19 cellular contexts compared by ENCODE assay signal in the genomic region with DNA sequence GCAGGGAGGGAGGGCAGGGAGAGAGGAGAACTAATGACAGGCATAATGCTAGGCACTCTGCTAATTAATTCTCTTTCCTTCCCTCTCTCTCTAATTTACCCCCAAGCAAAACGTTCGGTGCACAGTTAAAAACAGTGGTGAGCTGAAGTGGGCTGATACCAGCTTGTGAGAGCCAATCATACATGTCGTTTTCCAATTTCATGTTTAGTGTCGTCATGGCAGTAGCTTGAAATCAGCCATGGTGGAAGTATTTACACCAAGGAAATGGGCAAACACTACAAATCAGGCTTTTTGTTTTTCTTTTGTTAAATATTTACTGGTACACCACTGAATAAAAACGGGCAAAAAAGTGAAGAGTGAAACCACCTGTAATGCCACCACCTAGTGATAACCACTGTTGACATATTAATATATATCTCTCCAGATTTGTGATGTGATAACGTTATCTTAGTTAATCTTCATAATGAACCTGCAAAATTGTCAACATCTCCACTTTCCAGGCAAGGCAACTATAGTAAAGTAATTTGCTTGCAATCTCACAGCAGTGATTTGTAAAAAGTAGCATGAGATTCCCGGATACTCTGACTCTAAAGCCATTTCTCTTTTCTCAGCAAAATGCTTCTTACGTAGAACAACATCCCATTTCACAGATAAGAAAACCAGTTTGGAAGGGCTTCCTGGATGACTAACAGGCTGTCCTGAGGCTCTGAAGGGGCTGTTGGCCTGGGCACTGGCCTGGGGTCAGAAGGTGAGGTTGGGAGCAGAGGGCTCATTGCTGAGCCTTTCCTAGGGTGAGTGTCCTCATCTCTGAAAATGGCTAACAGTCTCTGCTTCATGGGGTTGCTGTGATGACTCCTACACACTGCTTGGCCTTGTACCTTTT.
DNase-seq lines count a peak whose midpoint lies in the region; ATAC-seq and TF ChIP-seq lines count a peak whose summit lies in the region.
"Had no signal": no experiment of that assay in that cellular context is flagged by ENCODE, and none has a peak within 500 bp of the region (broad histone marks: within the 10 kb centered on the region; RNA-seq: fewer than 3 reads in every experiment).

No MANE protein-coding gene starts in this region.

- no peak overlapping the region for H2AFZ ChIP-seq in IMR-90 (replicated peaks; ENCODE audit: low read length, poor library complexity)

- H2BK120ac ChIP-seq in IMR-90 (ENCODE audit: low read depth, low read length) (no peak overlapping the region), mesendoderm (ENCODE audit: low read depth, low read length) (no peak overlapping the region)

- peaks cover 21% of the 10 kb centered on the region for H3K9me1 ChIP-seq in IMR-90 (ENCODE audit: insufficient read depth, low read length)

- no peak overlapping the region for H2AK9ac ChIP-seq in IMR-90 (replicated peaks; ENCODE audit: low read depth, low read length, poor library complexity)

- no peaks in the 10 kb centered on the region for H3K79me2 ChIP-seq in mesendoderm (ENCODE audit: control insufficient read depth, insufficient read depth, low read length)

- H3K4me3 Mint-ChIP-seq in CD8-positive, alpha-beta memory T cell, result peak overlapping the region in 3 of 7 donors; percentile 35 to 63 (median 58)
- H3K4me3 Mint-ChIP-seq in effector memory CD8-positive, alpha-beta T cell, result peak overlapping the region; percentile 34 to 54

- H2BK15ac ChIP-seq in IMR-90 (ENCODE audit: low read depth, low read length) (no peak overlapping the region), mesendoderm (replicated peaks; ENCODE audit: low read depth) (no peak overlapping the region)

- H3K4me1 ChIP-seq in CD8-positive, alpha-beta memory T cell (ENCODE audit: insufficient read depth, low read length), result peaks cover 5% of the 10 kb centered on the region
- H3K4me1 ChIP-seq in IMR-90 (ENCODE audit: control insufficient read depth, insufficient read depth, low read length) (peaks cover 18% of the 10 kb centered on the region), mesendoderm (ENCODE audit: control insufficient read depth, low read depth, low read length) (peaks cover 6% of the 10 kb centered on the region)
- H3K4me1 ChIP-seq: HAP-1 had no signal

- H3K4ac ChIP-seq in IMR-90 (ENCODE audit: low read depth, low read length) (0 out of 2 replicates have a peak overlapping the region, but pooled peaks have one; percentile 24), mesendoderm (ENCODE audit: low read depth, low read length) (no peak overlapping the region)

- H3K79me1 ChIP-seq in IMR-90 (ENCODE audit: low read depth in 1 of 2, low read length in 2 of 2) (peaks cover 0 to 38% of the 10 kb centered on the region in 2 experiments; a peak in 3 of 4 replicates), mesendoderm (ENCODE audit: low read length) (peaks cover 2% of the 10 kb centered on the region)

- H2AK5ac ChIP-seq in IMR-90 (ENCODE audit: low read depth, low read length), result no peak overlapping the region
- no peak overlapping the region for H2AK5ac ChIP-seq in mesendoderm (ENCODE audit: low read length)

- H3K23ac ChIP-seq in IMR-90 (ENCODE audit: low read depth, low read length) (no peak overlapping the region), mesendoderm (ENCODE audit: low read length) (no peak overlapping the region)

- TF ChIP-seq CTCF in IMR-90 (conservative IDR thresholded peaks at IDR 0.05; ENCODE audit: low read depth, low read length) (no peak), omental fat pad (IDR thresholded peaks at IDR 0.05) (no peak)

- dilution Hi-C loops in IMR-90 (cut with HindIII; ENCODE audit: low sequenced_read_pairs, unreplicated experiment), result no loop called here

- no peaks in the 10 kb centered on the region for H3K9me3 Mint-ChIP-seq in CD8-positive, alpha-beta memory T cell
- no peaks in the 10 kb centered on the region for H3K9me3 Mint-ChIP-seq in effector memory CD8-positive, alpha-beta T cell

- no peaks in the 10 kb centered on the region for H3K27me3 Mint-ChIP-seq in CD8-positive, alpha-beta memory T cell
- no peaks in the 10 kb centered on the region for H3K27me3 Mint-ChIP-seq in effector memory CD8-positive, alpha-beta T cell

- peaks cover 3 to 13% (median 6%) of the 10 kb centered on the region in 3 donors for H3K36me3 Mint-ChIP-seq in CD8-positive, alpha-beta memory T cell
- peaks cover 2% of the 10 kb centered on the region for H3K36me3 Mint-ChIP-seq in effector memory CD8-positive, alpha-beta T cell (ENCODE audit: insufficient read depth)

- no peak overlapping the region for H3K56ac ChIP-seq in IMR-90 (ENCODE audit: extremely low read depth, insufficient read depth, low read length)
- peak overlapping the region; percentile 54 for H3K56ac ChIP-seq in mesendoderm (ENCODE audit: low read length)

- H4K20me1 ChIP-seq in IMR-90 (ENCODE audit: insufficient read depth, low read length), result peaks cover 4% of the 10 kb centered on the region; the same call in 1 of the 2 replicates

- no peaks in the 10 kb centered on the region for H3K36me3 ChIP-seq in CD8-positive, alpha-beta memory T cell (ENCODE audit: insufficient read depth, low read length)
- H3K36me3 ChIP-seq in IMR-90 (ENCODE audit: control insufficient read depth, insufficient read depth, low read length) (peaks cover 8% of the 10 kb centered on the region; the same call in 1 of the 2 replicates), mesendoderm (ENCODE audit: control insufficient read depth, insufficient read depth, low read length) (no peaks in the 10 kb centered on the region)
- H3K36me3 ChIP-seq: HAP-1, Peyer's patch had no signal

- H3K4me2 ChIP-seq in IMR-90 (ENCODE audit: low read depth, low read length) (no peak overlapping the region), mesendoderm (ENCODE audit: low read length) (no peak overlapping the region)

- no peak for TF ChIP-seq POLR2A in IMR-90 (IDR thresholded peaks at IDR 0.05; ENCODE audit: low read depth, low read length)

- no peak overlapping the region for H4K91ac ChIP-seq in IMR-90 (ENCODE audit: insufficient read depth, low read depth, low read length)

- no peak overlapping the region; the same call in none of the 2 replicates for H2BK20ac ChIP-seq in IMR-90 (ENCODE audit: low read depth, low read length)

- TF ChIP-seq RAD21 in IMR-90 (IDR thresholded peaks at IDR 0.05; ENCODE audit: low read length), result no peak

- no peak overlapping the region for H3K27ac ChIP-seq in CD8-positive, alpha-beta memory T cell (ENCODE audit: low read depth, low read length)
- H3K27ac ChIP-seq in IMR-90 (ENCODE audit: insufficient read depth, low read length) (no peak overlapping the region), mesendoderm (ENCODE audit: low read depth, low read length) (no peak overlapping the region)
- H3K27ac ChIP-seq: C4-2B, Peyer's patch had no signal

- H4K5ac ChIP-seq in IMR-90 (ENCODE audit: low read depth, low read length) (no peak overlapping the region), mesendoderm (ENCODE audit: low read length) (no peak overlapping the region)

- in situ Hi-C loops in IMR-90 (cut with MboI; ENCODE audit: low sequenced_read_pairs), result no loop called here

- CTCF ChIA-PET in CD8-positive, alpha-beta memory T cell (lab: Charles Lee), result no interaction called here
- CTCF ChIA-PET in IMR-90 (lab: Yijun Ruan, JAX), result no interaction called here

- peaks cover 12 to 37% (median 34%) of the 10 kb centered on the region in 3 donors for H3K4me1 Mint-ChIP-seq in CD8-positive, alpha-beta memory T cell
- H3K4me1 Mint-ChIP-seq in effector memory CD8-positive, alpha-beta T cell (ENCODE audit: low read depth in 2 of 2), result peaks cover 16 to 24% of the 10 kb centered on the region in 2 donors

- intact Hi-C loops in IMR-90 (cut with micrococcal nuclease) (no loop called here), left colon (cut with DNase I, micrococcal nuclease) (no loop called here)

- POLR2A ChIA-PET in CD8-positive, alpha-beta memory T cell (lab: Charles Lee), result no interaction called here
- POLR2A ChIA-PET in IMR-90 (lab: Charles Lee; ENCODE audit: unreplicated experiment), result no interaction called here

- DNase-seq in CD8-positive, alpha-beta memory T cell, result peak in 1 of 5 donors; percentile 3
- DNase-seq in IMR-90 (no peak), mesendoderm (no peak), left colon (no peak), omental fat pad (ENCODE audit: low spot score) (no peak), T1000 (lab: John Stamatoyannopoulos, UW) (no peak), SKM-1 treated with dmso at 0.1 percent for 144 hours (lab: John Stamatoyannopoulos, UW; ENCODE audit: unreplicated experiment) (no peak)
- DNase-seq in effector memory CD8-positive, alpha-beta T cell, result no peak
- DNase-seq: AML-193, Kasumi-1, MM.1S, NCI-H1092, NCI-H146, NCI-H2029 treated with DMSO at 0.1 percent for 48 hours, NCI-H446 treated with DMSO at 0.1 percent for 48 hours, Peyer's patch, Right ventricle myocardium superior had no signal

- H4K8ac ChIP-seq in IMR-90 (ENCODE audit: low read depth in 2 of 2, low read length in 2 of 2) (no peak overlapping the region), mesendoderm (ENCODE audit: low read depth, low read length) (no peak overlapping the region)

- ATAC-seq in IMR-90 (ENCODE audit: low read depth) (no peak), left colon (no peak), omental fat pad (ENCODE audit: low FRiP score) (no peak)
- ATAC-seq in effector memory CD8-positive, alpha-beta T cell (replicated peaks), result peak; percentile 62

- peak overlapping the region in 6 of 8 donors; percentile 13 to 88 (median 42) for H3K27ac Mint-ChIP-seq in CD8-positive, alpha-beta memory T cell
- peak overlapping the region; percentile 69 to 84 for H3K27ac Mint-ChIP-seq in effector memory CD8-positive, alpha-beta T cell

- BruUV-seq in IMR-90 (replicated peaks; lab: Mats Ljungman, UMichigan), result no TSS peak

- H3K18ac ChIP-seq in IMR-90 (ENCODE audit: low read depth, low read length) (no peak overlapping the region), mesendoderm (ENCODE audit: low read length) (no peak overlapping the region)

- no peaks in the 10 kb centered on the region for H3K9me3 ChIP-seq in CD8-positive, alpha-beta memory T cell (ENCODE audit: low read length)
- H3K9me3 ChIP-seq in IMR-90 (ENCODE audit: control insufficient read depth, insufficient read depth, low read length), result no peaks in the 10 kb centered on the region
- H3K9me3 ChIP-seq: HAP-1, Peyer's patch had no signal

- no peak overlapping the region for H2BK5ac ChIP-seq in IMR-90 (ENCODE audit: low read depth, low read length, poor library complexity, severe bottlenecking)
- H2BK5ac ChIP-seq in mesendoderm (ENCODE audit: low read length), result no peak overlapping the region

- no peak overlapping the region for H3K4me3 ChIP-seq in CD8-positive, alpha-beta memory T cell (ENCODE audit: low read length)
- no peak overlapping the region for H3K4me3 ChIP-seq in IMR-90 (ENCODE audit: insufficient read depth, low read depth, low read length)
- H3K4me3 ChIP-seq in mesendoderm (ENCODE audit: low read length), result no peak overlapping the region
- H3K4me3 ChIP-seq: HAP-1, Peyer's patch had no signal

- 100% methylated on average over 1 of the region's 8 CpGs; no CpG with 5 or more reads in 1 of the 2 experiments for WGBS in IMR-90 (ENCODE audit: extremely low coverage in 2 of 2, insufficient read length in 1 of 2), 2 experiments
- no CpG with 5 or more reads among the region's 8 CpGs for WGBS in mesendoderm (ENCODE audit: extremely low coverage, insufficient coverage, low lambda C conversion rate)

- no peak overlapping the region for H3K14ac ChIP-seq in IMR-90 (replicated peaks; ENCODE audit: low read depth, low read length)

- H3K9ac ChIP-seq in IMR-90 (ENCODE audit: low read depth, low read length), result no peak overlapping the region
- H3K9ac ChIP-seq in mesendoderm (ENCODE audit: low read length), result no peak overlapping the region

- H3K27me3 ChIP-seq in CD8-positive, alpha-beta memory T cell (ENCODE audit: insufficient read depth, low read length, poor library complexity, severe bottlenecking), result no peaks in the 10 kb centered on the region
- H3K27me3 ChIP-seq in IMR-90 (ENCODE audit: control insufficient read depth, insufficient read depth, low read length) (no peaks in the 10 kb centered on the region), mesendoderm (ENCODE audit: insufficient read depth, low read length, poor library complexity) (no peaks in the 10 kb centered on the region)
- H3K27me3 ChIP-seq: Peyer's patch had no signal
